23 cellular contexts compared by ENCODE assay signal in the genomic region with DNA sequence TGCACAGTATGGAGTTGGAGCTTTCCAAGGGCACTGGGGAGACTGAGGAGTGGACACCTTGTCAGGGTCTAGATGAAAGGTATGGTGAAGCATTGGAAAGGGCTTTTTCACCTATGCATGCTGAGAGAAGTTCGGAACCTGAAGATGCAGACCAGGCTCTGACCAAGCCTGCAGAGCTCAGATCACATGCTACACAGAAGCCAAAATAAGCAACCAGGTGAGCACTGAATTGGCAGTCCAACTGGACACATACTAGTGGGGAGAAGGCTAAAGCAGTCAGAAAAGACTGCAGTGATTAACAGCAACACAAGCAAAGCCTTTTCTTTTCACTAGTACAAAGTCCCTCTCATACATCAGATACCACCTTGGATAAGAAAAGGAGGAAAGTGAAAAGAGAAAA.
DNase-seq lines count a peak whose midpoint lies in the region; ATAC-seq, FAIRE-seq and TF ChIP-seq lines count a peak whose summit lies in the region.
"Had no signal": no experiment of that assay in that cellular context is flagged by ENCODE, and none has a peak within 500 bp of the region (broad histone marks: within the 10 kb centered on the region; RNA-seq: fewer than 3 reads in every experiment).

No MANE protein-coding gene starts in this region.

- no peak for FAIRE-seq in H1 (lab: Jason Lieb, UNC)
- FAIRE-seq: A204.1, G401.6, GM12891, GM19239 had no signal

- no peak overlapping the region for H3K23ac ChIP-seq in H1 (ENCODE audit: insufficient read length)

- H2BK15ac ChIP-seq in H1 (ENCODE audit: low read length): no peak overlapping the region

- no peak overlapping the region for H2BK20ac ChIP-seq in H1 (ENCODE audit: low read length)

- H2AFZ ChIP-seq in H1 (ENCODE audit: low read length): peak overlapping the region; percentile 16; the same call in 1 of the 2 replicates

- ATAC-seq in GM21786 (IDR thresholded peaks at IDR 0.05; ENCODE audit: unreplicated experiment) (no peak), HG03520 (IDR thresholded peaks at IDR 0.05; ENCODE audit: unreplicated experiment) (no peak), GM21515 (IDR thresholded peaks at IDR 0.05; ENCODE audit: unreplicated experiment) (no peak)

- no peak overlapping the region for H2AK5ac ChIP-seq in H1 (ENCODE audit: low read depth, low read length)

- TF ChIP-seq RAD21 in H1 (IDR thresholded peaks at IDR 0.05 in 1 of 2, conservative IDR thresholded peaks at IDR 0.05 in 1 of 2; ENCODE audit: low read depth in 2 of 2, low read length in 2 of 2): no peak

- no peak for TF ChIP-seq POLR2A in H1 (IDR thresholded peaks at IDR 0.05; ENCODE audit: control extremely low read depth in 1 of 2, low read depth in 2 of 2, low read length in 2 of 2)

- H4K91ac ChIP-seq in H1 (replicated peaks; ENCODE audit: insufficient read length, low read length): no peak overlapping the region

- no peak for TF ChIP-seq CTCF in H1 (IDR thresholded peaks at IDR 0.05; ENCODE audit: control extremely low read depth in 1 of 3, insufficient read depth in 1 of 3, low read depth in 1 of 3, low read length in 3 of 3)

- no peak overlapping the region for H2BK120ac ChIP-seq in H1 (replicated peaks; ENCODE audit: low read depth, low read length)

- no peak overlapping the region for H3K9ac ChIP-seq in H1 (replicated peaks in 1 of 4; ENCODE audit: extremely low read depth in 1 of 4, low read depth in 3 of 4, low read length in 3 of 4)
- H3K9ac ChIP-seq: BLaER1 had no signal

- no peak overlapping the region for H3K4me3 ChIP-seq in H1 (ENCODE audit: extremely low read depth in 1 of 4, insufficient read depth in 2 of 4, low read depth in 3 of 4, low read length in 4 of 4)
- H3K4me3 ChIP-seq: BLaER1 had no signal

- H3K56ac ChIP-seq in H1 (replicated peaks; ENCODE audit: insufficient read length, low read depth, low read length): no peak overlapping the region

- no peak overlapping the region for H2BK12ac ChIP-seq in H1 (ENCODE audit: low read depth, low read length)

- no peak overlapping the region for H3K18ac ChIP-seq in H1 (ENCODE audit: extremely low read depth, low read length)

- no peaks in the 10 kb centered on the region for H3K4me1 ChIP-seq in H1 (replicated peaks in 1 of 4; ENCODE audit: control insufficient read depth in 3 of 4, insufficient read depth in 4 of 4, low read length in 3 of 4)
- H3K4me1 ChIP-seq: BE2C, BLaER1 had no signal

- DNase-seq in cerebellar cortex (ENCODE audit: low spot score) (peak; percentile 67), H1 (ENCODE audit: low read depth in 1 of 2, low spot score in 2 of 2) (no peak)
- DNase-seq: 8988T; BE2C; CD4-positive, alpha-beta memory T cell; CD4-positive, CD25-positive, alpha-beta regulatory T cell; CD8-positive, alpha-beta memory T cell; COR-L47; DMS 273 treated with DMSO at 0.1 percent for 48 hours; DMS153; DMS53; DMS79; DND-41; EL; GF-D8 had no signal

- H4K8ac ChIP-seq in H1 (ENCODE audit: extremely low read depth, insufficient read depth, low read length): no peak overlapping the region

- 85% methylated on average over 1 of the region's 1 CpG; no CpG with 5 or more reads in 1 of the 2 experiments for WGBS in H1 (ENCODE audit: extremely low coverage in 1 of 2, insufficient coverage in 1 of 2, insufficient read length in 1 of 2, insufficient replicate concordance in 2 of 2, low coverage in 1 of 2, low lambda C conversion rate in 2 of 2, missing lambda C conversion rate in 1 of 2), 2 experiments

- no peak overlapping the region for H3K14ac ChIP-seq in H1 (ENCODE audit: insufficient read length)

- POLR2A ChIA-PET in H1 (lab: Charles Lee; ENCODE audit: partially characterized antibody): no interaction called here

- no peak overlapping the region for H3K4me2 ChIP-seq in H1 (ENCODE audit: insufficient read depth in 1 of 2, low read depth in 2 of 2, low read length in 2 of 2)
- H3K4me2 ChIP-seq: BLaER1 had no signal

- no peaks in the 10 kb centered on the region for H3K27me3 ChIP-seq in H1 (replicated peaks in 1 of 4; ENCODE audit: control insufficient read depth in 3 of 4, extremely low read depth in 1 of 4, insufficient read depth in 3 of 4, low read length in 3 of 4)
- H3K27me3 ChIP-seq: BE2C, BLaER1 had no signal

- CTCF ChIA-PET in H1 (lab: Charles Lee; ENCODE audit: partially characterized antibody): interaction anchor here (0.6 kb wide), 1 partner anchor 1087 kb away, joined by 4 read pairs; no protein-coding TSS in a partner anchor

- no peaks in the 10 kb centered on the region for H3K36me3 ChIP-seq in H1 (ENCODE audit: control insufficient read depth in 2 of 4, insufficient read depth in 4 of 4, low read length in 3 of 4)
- H3K36me3 ChIP-seq: BE2C, BLaER1 had no signal

- H3K79me2 ChIP-seq in H1 (ENCODE audit: control insufficient read depth in 1 of 2, insufficient read depth in 2 of 2, low read length in 2 of 2): no peaks in the 10 kb centered on the region

- no peaks in the 10 kb centered on the region for H3K79me1 ChIP-seq in H1 (ENCODE audit: low read depth, low read length)

- H3K23me2 ChIP-seq in H1 (ENCODE audit: low read depth, low read length): no peaks in the 10 kb centered on the region

- no peaks in the 10 kb centered on the region for H4K20me1 ChIP-seq in H1 (replicated peaks in 1 of 2; ENCODE audit: control insufficient read depth in 1 of 2, insufficient read depth in 2 of 2, low read length in 2 of 2)
- H4K20me1 ChIP-seq: BLaER1 had no signal

- no peak overlapping the region for H3K4ac ChIP-seq in H1 (replicated peaks; ENCODE audit: insufficient read length, low read depth, low read length)

- no peak overlapping the region for H3K27ac ChIP-seq in H1 (ENCODE audit: low read depth, low read length)
- H3K27ac ChIP-seq: BLaER1 had no signal

- no peaks in the 10 kb centered on the region for H3K9me3 ChIP-seq in H1 (ENCODE audit: insufficient read depth in 2 of 2, low read depth in 1 of 2, low read length in 1 of 2)
- H3K9me3 ChIP-seq: BE2C, BLaER1 had no signal

- TF ChIP-seq EP300 in H1 (IDR thresholded peaks at IDR 0.05; ENCODE audit: borderline replicate concordance in 1 of 2, low read depth in 2 of 2, low read length in 2 of 2): no peak

- H2BK5ac ChIP-seq in H1 (ENCODE audit: low read depth, low read length): no peak overlapping the region

- no peak overlapping the region for H4K5ac ChIP-seq in H1 (ENCODE audit: insufficient read length, low read depth, low read length)

TF ChIP-seq in H1, 55 proteins besides CTCF, POLR2A, EP300 and RAD21:
- TF ChIP-seq SIRT6 (IDR thresholded peaks at IDR 0.05; ENCODE audit: low read length): no peak
- no peak for TF ChIP-seq SIN3A (conservative IDR thresholded peaks at IDR 0.05 in 1 of 2, IDR thresholded peaks at IDR 0.05 in 1 of 2; ENCODE audit: low read depth in 1 of 2, low read length in 2 of 2)
- TF ChIP-seq ATF2 (IDR thresholded peaks at IDR 0.05; ENCODE audit: low read length): no peak
- no peak for TF ChIP-seq POU5F1 (IDR thresholded peaks at IDR 0.05; ENCODE audit: low read depth, low read length)
- TF ChIP-seq SRF (IDR thresholded peaks at IDR 0.05; ENCODE audit: low read depth, low read length): no peak
- TF ChIP-seq FOSL1 (IDR thresholded peaks at IDR 0.05; ENCODE audit: insufficient read depth, low read depth, low read length): no peak
